ENCODE assay signal across 20 cellular contexts in the genomic region with DNA sequence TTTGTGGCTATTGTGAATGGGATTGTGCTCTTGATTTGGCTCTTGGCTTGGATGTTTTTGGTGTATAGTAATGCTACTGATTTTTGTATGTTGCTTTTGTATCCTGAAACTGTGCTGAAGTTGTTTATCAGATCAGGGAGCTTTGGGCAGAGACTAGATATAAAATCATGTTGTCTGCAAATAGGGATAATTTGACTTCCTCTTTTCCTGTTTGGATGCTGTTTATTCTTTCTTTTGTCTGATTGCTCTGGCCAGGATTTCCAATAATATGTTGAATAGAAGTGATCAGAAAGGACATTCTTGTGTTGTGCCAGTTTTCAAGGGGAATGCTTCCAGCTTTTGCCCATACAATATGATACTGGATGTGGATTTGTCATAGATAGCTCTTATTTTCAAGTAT.
DNase-seq lines count a peak whose midpoint lies in the region; ATAC-seq, FAIRE-seq and TF ChIP-seq lines count a peak whose summit lies in the region.
"Had no signal": no experiment of that assay in that cellular context is flagged by ENCODE, and none has a peak within 500 bp of the region (broad histone marks: within the 10 kb centered on the region; RNA-seq: fewer than 3 reads in every experiment).

No MANE protein-coding gene starts in this region.

- no peak for ATAC-seq in K562
- ATAC-seq: A549 had no signal

- POLR2A ChIA-PET in K562 (lab: Yijun Ruan, JAX), result no interaction called here

- no peak overlapping the region for H3K9ac ChIP-seq in K562 (ENCODE audit: insufficient read depth in 1 of 2, low read depth in 2 of 2, low read length in 2 of 2)
- H3K9ac ChIP-seq: BLaER1 had no signal

- in situ Hi-C loops in K562 (cut with MboI) (no loop called here), ACHN (cut with HindIII; ENCODE audit: low pct_ligation_motif_present, low pct_unique_long_range_greater_than_20kb, low sequenced_read_pairs) (no loop called here)

- H3K36me3 ChIP-seq in SJSA1 (no peaks in the 10 kb centered on the region), K562 (ENCODE audit: control insufficient read depth, insufficient read depth, low read length) (no peaks in the 10 kb centered on the region)
- H3K36me3 ChIP-seq: BE2C had no signal

- H3K4me1 ChIP-seq in SJSA1 (replicated peaks) (peaks cover 8% of the 10 kb centered on the region), K562 (replicated peaks in 1 of 2; ENCODE audit: control insufficient read depth in 2 of 2, insufficient read depth in 2 of 2, low read length in 2 of 2) (no peaks in the 10 kb centered on the region)
- H3K4me1 ChIP-seq: A549, BE2C, BLaER1 had no signal

- H3K9me3 ChIP-seq in SJSA1 (replicated peaks), result peaks cover 6% of the 10 kb centered on the region
- no peaks in the 10 kb centered on the region for H3K9me3 ChIP-seq in K562 (replicated peaks; ENCODE audit: control insufficient read depth, insufficient read depth, low read depth, low read length)
- H3K9me3 ChIP-seq: A549, BE2C had no signal

- BruUV-seq in K562 (replicated peaks; lab: Mats Ljungman, UMichigan) (no TSS peak), Calu3 (replicated peaks; lab: Mats Ljungman, UMichigan) (no TSS peak)

- no peak for FAIRE-seq in K562 (lab: Jason Lieb, UNC)
- FAIRE-seq: A549, D721Med, G401.6, GM12892, GM18507 had no signal

- DNase-seq in SJSA1 (ENCODE audit: low read depth in 1 of 2, low spot score in 2 of 2) (peak in 1 of 2 experiments; percentile 47), K562 (ENCODE audit: extremely low read depth in 1 of 4, low spot score in 3 of 4) (no peak), 8988T (no peak), Calu3 (no peak), ACHN (no peak)
- DNase-seq: BE2C; C1 segment of cervical spinal cord; CD4-positive, alpha-beta memory T cell; CD4-positive, CD25-positive, alpha-beta regulatory T cell; CD8-positive, alpha-beta memory T cell; COR-L47; DMS79 treated with DMSO at 0.1 percent for 48 hours; GF-D8 had no signal

- intact Hi-C loops in K562 (cut with micrococcal nuclease) (no loop called here), Calu3 (cut with micrococcal nuclease; ENCODE audit: unreplicated experiment) (no loop called here)

- no peaks in the 10 kb centered on the region for H3K79me2 ChIP-seq in K562 (ENCODE audit: control insufficient read depth, insufficient read depth, low read length)

- H3K4me1 Mint-ChIP-seq in Calu3 (ENCODE audit: low read depth, unreplicated experiment), result no peaks in the 10 kb centered on the region
- H3K4me1 Mint-ChIP-seq: CD14-positive monocyte had no signal

- no peak overlapping the region for H3K4me3 Mint-ChIP-seq in Calu3 (ENCODE audit: low read depth, unreplicated experiment)
- H3K4me3 Mint-ChIP-seq: CD14-positive monocyte; CD4-positive, CD25-positive, alpha-beta regulatory T cell; CD8-positive, alpha-beta memory T cell had no signal

- no peak overlapping the region for H3K27ac Mint-ChIP-seq in Calu3 (ENCODE audit: unreplicated experiment)
- H3K27ac Mint-ChIP-seq: CD14-positive monocyte; CD4-positive, alpha-beta memory T cell had no signal

- H3K4me2 ChIP-seq in K562 (ENCODE audit: insufficient read depth, low read length), result no peak overlapping the region
- H3K4me2 ChIP-seq: A549, BLaER1 had no signal

- TF ChIP-seq EP300 in K562 (IDR thresholded peaks at IDR 0.05; ENCODE audit: low read length), result no peak

- no peak overlapping the region for H2AFZ ChIP-seq in K562 (ENCODE audit: low read depth, low read length)

- TF ChIP-seq CTCF in K562 (IDR thresholded peaks at IDR 0.05 in 2 of 3, conservative IDR thresholded peaks at IDR 0.05 in 1 of 3; ENCODE audit: insufficient read depth in 2 of 3, low read depth in 1 of 3, low read length in 3 of 3) (no peak), Calu3 (IDR thresholded peaks at IDR 0.05; ENCODE audit: unreplicated experiment) (no peak)

- TF ChIP-seq POLR2A in K562 (conservative IDR thresholded peaks at IDR 0.05), result no peak

- H3K9me1 ChIP-seq in K562 (ENCODE audit: control insufficient read depth, insufficient read depth, low read length), result no peaks in the 10 kb centered on the region

- H4K20me1 ChIP-seq in K562 (replicated peaks; ENCODE audit: control insufficient read depth, insufficient read depth, low read length), result no peaks in the 10 kb centered on the region
- H4K20me1 ChIP-seq: BLaER1 had no signal

- CTCF ChIA-PET in K562 (lab: Yijun Ruan, JAX; ENCODE audit: low intra/inter-chr PET ratio), result no interaction called here
- CTCF ChIA-PET in Calu3 (lab: Charles Lee), result no interaction called here

- H3K27me3 Mint-ChIP-seq in Calu3 (ENCODE audit: unreplicated experiment), result no peaks in the 10 kb centered on the region
- H3K27me3 Mint-ChIP-seq: CD4-positive, alpha-beta memory T cell had no signal

- H3K9me3 Mint-ChIP-seq in Calu3 (ENCODE audit: low read depth, unreplicated experiment), result peaks cover 16% of the 10 kb centered on the region

- H3K4me3 ChIP-seq in SJSA1 (no peak overlapping the region), K562 (no peak overlapping the region)
- H3K4me3 ChIP-seq: A549, BLaER1 had no signal

- H3K27me3 ChIP-seq in SJSA1 (replicated peaks), result no peaks in the 10 kb centered on the region
- H3K27me3 ChIP-seq in K562 (ENCODE audit: control insufficient read depth in 2 of 2, insufficient read depth in 2 of 2, low read length in 2 of 2), result no peaks in the 10 kb centered on the region
- H3K27me3 ChIP-seq: BE2C, BLaER1 had no signal

- no peak for TF ChIP-seq RAD21 in K562 (CRISPR knock-in tag; conservative IDR thresholded peaks at IDR 0.05 in 1 of 2, IDR thresholded peaks at IDR 0.05 in 1 of 2)

- peak overlapping the region; percentile 62 for H3K27ac ChIP-seq in SJSA1
- H3K27ac ChIP-seq in K562 (ENCODE audit: extremely low read depth, low read depth, low read length), result no peak overlapping the region
- H3K27ac ChIP-seq: A549, BLaER1 had no signal

- H3K36me3 Mint-ChIP-seq in Calu3 (ENCODE audit: insufficient read depth, unreplicated experiment), result no peaks in the 10 kb centered on the region

TF ChIP-seq in K562, 482 proteins besides CTCF, POLR2A, EP300 and RAD21:
- TF ChIP-seq PHB2 (IDR thresholded peaks at IDR 0.05; ENCODE audit: low read depth), result no peak
- TF ChIP-seq SPI1 (IDR thresholded peaks at IDR 0.05; ENCODE audit: borderline replicate concordance, low read depth, low read length), result peak; percentile 81
- TF ChIP-seq SMARCE1 (IDR thresholded peaks at IDR 0.05), result 0 out of 2 replicates have a peak, but pooled peaks have one; percentile 25
- peak; percentile 29; the same call in 1 of the 2 replicates for TF ChIP-seq ARID1B (IDR thresholded peaks at IDR 0.05)
TF ChIP-seq in K562: peak in this region for 3.
